In the genomic region with DNA sequence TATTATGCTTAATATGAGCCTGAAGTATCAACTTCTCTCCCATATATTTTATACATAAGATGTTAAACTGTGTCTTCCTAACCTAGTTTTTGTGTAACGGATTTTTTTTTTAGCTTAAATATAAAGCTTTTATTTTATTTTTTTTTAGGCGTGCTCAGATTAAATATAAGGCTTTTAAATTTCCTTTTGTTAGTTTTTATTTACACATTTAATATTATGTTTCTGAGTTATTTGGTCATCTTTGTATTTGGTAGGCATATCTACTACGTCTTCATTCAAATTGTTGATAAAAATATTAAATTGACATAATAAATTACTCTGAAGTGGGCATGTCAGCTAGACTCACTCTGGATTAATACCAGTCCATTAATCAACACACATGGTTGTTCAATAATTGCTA, we compare ENCODE assay signal across 19 cellular contexts.
"Had no signal": no experiment of that assay in that cellular context is flagged by ENCODE, and none has a peak within 500 bp of the region (broad histone marks: within the 10 kb centered on the region; RNA-seq: fewer than 3 reads in every experiment).

No MANE protein-coding gene starts in this region.

- DNase-seq: activated CD4-positive, alpha-beta memory T cell treated with anti-CD3 and anti-CD28 coated beads, Interleukin-2, amount 10 ng/mL, durations not matched to agents 7 days and 5 days; activated CD4-positive, alpha-beta T cell treated with anti-CD3 and anti-CD28 coated beads for 48 hours; activated CD4-positive, CD25-positive, alpha-beta regulatory T cell; activated CD8-positive, alpha-beta memory T cell treated with anti-CD3 and anti-CD28 coated beads, Interleukin-2, amount 10 ng/mL, durations not matched to agents 7 days and 5 days; activated effector memory CD4-positive, alpha-beta T cell treated with Interleukin-2 at 50 U/mL for 16 hours; activated naive CD4-positive, alpha-beta T cell treated with anti-CD3 and anti-CD28 coated beads, Interleukin-2, amount 50 U/mL, for 16 hours; activated T-cell treated with anti-CD3 and anti-CD28 coated beads, Interleukin-2, amount 50 U/mL, for 24 hours; aorta; left colon; lower lobe of right lung; natural killer cell; nucleus accumbens; stimulated activated CD4-positive, alpha-beta T cell treated with anti-CD3 and anti-CD28 coated beads, Interleukin-15, amount 100 ng/mL, for 24 hours; stimulated activated CD4-positive, alpha-beta T cell treated with anti-CD3 and anti-CD28 coated beads, Interleukin-2, amount 100 ng/mL, for 48 hours; T1000; testis had no signal

- H3K4me3 ChIP-seq: breast epithelium, coronary artery, lower lobe of right lung, testis had no signal

- H3K36me3 ChIP-seq: breast epithelium, lower lobe of right lung had no signal

- H3K27ac ChIP-seq: breast epithelium, coronary artery, lower lobe of right lung, testis had no signal

- H3K27me3 ChIP-seq: breast epithelium, testis had no signal

- ATAC-seq: activated CD8-positive, alpha-beta memory T cell treated with anti-CD3 and anti-CD28 coated beads, Interleukin-2, amount 10 ng/mL, durations not matched to agents 7 days and 5 days; esophagus mucosa; left colon; lower lobe of right lung; natural killer cell had no signal

- H3K9me3 ChIP-seq: breast epithelium, lower lobe of right lung, testis had no signal
